Comparison of ENCODE assay signal across 12 cellular contexts in the genomic region with DNA sequence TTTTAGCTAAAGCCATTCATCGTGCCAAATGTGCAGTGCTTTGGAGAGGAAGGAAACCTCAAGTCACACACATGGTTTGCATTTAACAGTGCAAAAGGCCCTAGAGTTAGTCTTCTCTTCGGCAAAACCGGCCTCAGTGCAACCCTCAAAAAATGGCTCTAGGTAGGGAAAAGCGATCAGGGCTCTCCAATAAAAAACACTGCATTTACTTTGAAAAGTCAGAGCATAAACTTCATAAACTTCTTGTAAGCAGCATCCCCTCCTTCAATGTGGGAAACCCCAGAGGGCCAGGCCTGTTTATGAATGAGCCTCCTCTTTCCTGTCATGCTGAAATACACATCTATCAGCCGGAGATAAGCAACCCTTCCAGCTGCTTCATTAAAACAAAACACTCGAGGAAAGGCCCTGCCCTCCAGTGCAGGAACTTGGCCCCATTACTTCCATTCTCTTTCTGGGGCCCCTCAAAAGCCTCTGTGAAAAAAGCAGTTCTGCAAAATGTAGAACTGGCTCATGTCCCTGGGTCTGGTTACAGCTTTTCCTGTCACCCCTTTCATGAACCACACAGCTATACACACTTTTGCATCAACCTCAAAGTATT.
DNase-seq lines count a peak whose midpoint lies in the region; ATAC-seq and TF ChIP-seq lines count a peak whose summit lies in the region.
"Had no signal": no experiment of that assay in that cellular context is flagged by ENCODE, and none has a peak within 500 bp of the region (broad histone marks: within the 10 kb centered on the region; RNA-seq: fewer than 3 reads in every experiment).

No MANE protein-coding gene starts in this region.

- H3K9me3 ChIP-seq in OCI-LY3 (ENCODE audit: insufficient read depth, low read length) (no peaks in the 10 kb centered on the region), esophagus muscularis mucosa (no peaks in the 10 kb centered on the region)

- ATAC-seq in GM18502 (IDR thresholded peaks at IDR 0.05; ENCODE audit: poor library complexity, unreplicated experiment) (peak; percentile 51), esophagus mucosa (no peak)

- H4K20me1 ChIP-seq in OCI-LY3 (ENCODE audit: insufficient read depth, low read length), result no peaks in the 10 kb centered on the region

- H3K27me3 ChIP-seq in OCI-LY3 (ENCODE audit: low read depth, low read length), result no peaks in the 10 kb centered on the region
- no peaks in the 10 kb centered on the region for H3K27me3 ChIP-seq in esophagus muscularis mucosa
- no peaks in the 10 kb centered on the region for H3K27me3 ChIP-seq in rectal smooth muscle tissue (ENCODE audit: control insufficient read depth, insufficient read depth, low read length)

- H3K27ac ChIP-seq in OCI-LY3 (ENCODE audit: low read length) (no peak overlapping the region; the same call in 1 of the 2 replicates), esophagus muscularis mucosa (replicated peaks in 1 of 4) (peak overlapping the region; percentile 31 to 50 (median 34)), rectal smooth muscle tissue (ENCODE audit: low read depth, low read length) (peak overlapping the region; percentile 24)

- H2AFZ ChIP-seq in OCI-LY3 (ENCODE audit: low read depth, low read length), result peak overlapping the region; percentile 60; the same call in 1 of the 2 replicates

- no peak for TF ChIP-seq CTCF in OCI-LY3 (IDR thresholded peaks at IDR 0.05; ENCODE audit: low read depth, low read length)
- TF ChIP-seq CTCF in esophagus muscularis mucosa (IDR thresholded peaks at IDR 0.05), result no peak

- no peaks in the 10 kb centered on the region for H3K79me2 ChIP-seq in OCI-LY3 (ENCODE audit: low read length)

- no peak for TF ChIP-seq POLR2A in esophagus muscularis mucosa (IDR thresholded peaks at IDR 0.05; ENCODE audit: low read depth)

- no peak for TF ChIP-seq EP300 in esophagus muscularis mucosa (IDR thresholded peaks at IDR 0.05)

- no peak overlapping the region for H3K9ac ChIP-seq in OCI-LY3 (ENCODE audit: low read length)
- H3K9ac ChIP-seq in rectal smooth muscle tissue (ENCODE audit: low read length), result no peak overlapping the region

- intact Hi-C loops in esophagus muscularis mucosa (cut with DNase I), result no loop called here

- 19% methylated on average over 6 of the region's 6 CpGs for WGBS in esophagus muscularis mucosa

- peak overlapping the region; percentile 40 for H3K4me2 ChIP-seq in OCI-LY3 (ENCODE audit: low read length)

- in situ Hi-C loops in G401 (cut with HindIII; ENCODE audit: low sequenced_read_pairs), result no loop called here

- H3K36me3 ChIP-seq in OCI-LY3 (replicated peaks; ENCODE audit: low read depth, low read length) (no peaks in the 10 kb centered on the region), esophagus muscularis mucosa (peaks cover 12 to 48% (median 34%) of the 10 kb centered on the region in 4 donors), rectal smooth muscle tissue (ENCODE audit: control insufficient read depth, insufficient read depth, low read length) (no peaks in the 10 kb centered on the region)

- H3K4me1 ChIP-seq in OCI-LY3 (ENCODE audit: low read length) (peaks cover 46% of the 10 kb centered on the region), esophagus muscularis mucosa (peaks cover 42 to 49% (median 48%) of the 10 kb centered on the region in 4 donors), rectal smooth muscle tissue (ENCODE audit: control insufficient read depth, insufficient read depth, low read length) (peaks cover 4% of the 10 kb centered on the region)

- H3K4me3 ChIP-seq in OCI-LY3 (ENCODE audit: low read length), result no peak overlapping the region
- H3K4me3 ChIP-seq in esophagus muscularis mucosa, result no peak overlapping the region
- H3K4me3 ChIP-seq in rectal smooth muscle tissue (ENCODE audit: low read length), result no peak overlapping the region

- peak; percentile 68 for DNase-seq in esophagus muscularis mucosa (ENCODE audit: extremely low spot score)
- no peak for DNase-seq in NCI-H2107 (lab: John Stamatoyannopoulos, UW)
- no peak for DNase-seq in DMS153 treated with DMSO at 0.1 percent for 48 hours (lab: John Stamatoyannopoulos, UW; ENCODE audit: unreplicated experiment)
- no peak for DNase-seq in G401 (ENCODE audit: low spot score)
- DNase-seq: activated B cell treated with CpG ODN at 0.5 μM for 24 hours; NCI-H146; nucleus accumbens; stimulated activated naive B cell treated with anti-CD40 and anti-IgM and Interleukin-4, amounts not matched to agents 10 μg/mL and 1 μg/mL and 100 μg/mL, for 72 hours had no signal
